ENCODE assay signal across 1 cellular context in genomic region chr9:135216236-135216635, GRCh38.
TF ChIP-seq lines count a peak whose summit lies in the region.

No MANE protein-coding gene starts in this region.

TF ChIP-seq in H1, 55 proteins besides CTCF, POLR2A, EP300 and RAD21 (continued from another document):
- TF ChIP-seq SIN3A (conservative IDR thresholded peaks at IDR 0.05 in 1 of 2, IDR thresholded peaks at IDR 0.05 in 1 of 2; ENCODE audit: low read depth in 1 of 2, low read length in 2 of 2) = no peak
- TF ChIP-seq SP1 (IDR thresholded peaks at IDR 0.05; ENCODE audit: low read depth, low read length) = no peak
- no peak for TF ChIP-seq POU5F1 (IDR thresholded peaks at IDR 0.05; ENCODE audit: low read depth, low read length)
- TF ChIP-seq RXRA (IDR thresholded peaks at IDR 0.05; ENCODE audit: insufficient read depth, low read depth, low read length) = no peak
